In genomic region chr17:32555611-32556310, GRCh38 we compare ENCODE assay signal across 20 cellular contexts.
"Had no signal": no experiment of that assay in that cellular context is flagged by ENCODE, and none has a peak within 500 bp of the region (broad histone marks: within the 10 kb centered on the region; RNA-seq: fewer than 3 reads in every experiment).

No MANE protein-coding gene starts in this region.

- H3K27me3 Mint-ChIP-seq: activated CD4-positive, alpha-beta memory T cell treated with anti-CD3 and anti-CD28 coated beads for 36 hours; brain; dendritic cell treated with granulocyte-macrophage colony-stimulating factor and Interleukin-4, amounts not matched to agents 40 ng/mL and 50 ng/mL, for 4 days; stimulated activated naive B cell treated with anti-CD40 and anti-IgM and Interleukin-4, amounts not matched to agents 10 μg/mL and 1 μg/mL and 100 μg/mL, for 72 hours had no signal

- DNase-seq: activated CD4-positive, alpha-beta memory T cell treated with anti-CD3 and anti-CD28 coated beads for 36 hours; activated effector memory CD4-positive, alpha-beta T cell treated with Interleukin-2 at 50 U/mL for 16 hours; activated naive CD4-positive, alpha-beta T cell treated with anti-CD3 and anti-CD28 coated beads for 36 hours; activated T-cell treated with anti-CD3 and anti-CD28 coated beads, Interleukin-2, amount 50 U/mL, for 48 hours; aorta; effector CD4-positive, alpha-beta T cell; foreskin fibroblast; posterior cingulate gyrus; right lobe of liver; stimulated activated CD4-positive, alpha-beta T cell treated with anti-CD3 and anti-CD28 coated beads, Interleukin-2, amount 100 ng/mL, for 24 hours; stimulated activated naive B cell treated with anti-CD40 and anti-IgM and Interleukin-4, amounts not matched to agents 10 μg/mL and 1 μg/mL and 100 μg/mL, for 72 hours; SW 1271; upper lobe of right lung; WERI-Rb-1 had no signal

- H3K36me3 Mint-ChIP-seq: activated CD4-positive, alpha-beta memory T cell treated with anti-CD3 and anti-CD28 coated beads for 36 hours; brain; mesothelial cell of epicardium; stimulated activated naive B cell treated with anti-CD40 and anti-IgM and Interleukin-4, amounts not matched to agents 10 μg/mL and 1 μg/mL and 100 μg/mL, for 72 hours had no signal

- H3K36me3 ChIP-seq: right lobe of liver, thoracic aorta, upper lobe of right lung, WERI-Rb-1 had no signal

- H3K4me3 Mint-ChIP-seq: activated CD4-positive, alpha-beta memory T cell treated with anti-CD3 and anti-CD28 coated beads for 36 hours; activated naive CD4-positive, alpha-beta T cell treated with anti-CD3 and anti-CD28 coated beads for 36 hours; brain; dendritic cell treated with granulocyte-macrophage colony-stimulating factor and Interleukin-4, amounts not matched to agents 40 ng/mL and 50 ng/mL, for 4 days; mesothelial cell of epicardium; stimulated activated naive B cell treated with anti-CD40 and anti-IgM and Interleukin-4, amounts not matched to agents 10 μg/mL and 1 μg/mL and 100 μg/mL, for 72 hours had no signal

- H3K27ac ChIP-seq: right lobe of liver, SK-N-MC, thoracic aorta, upper lobe of right lung, WERI-Rb-1 had no signal

- H3K4me3 ChIP-seq: right lobe of liver, SK-N-MC, thoracic aorta, upper lobe of right lung had no signal

- ATAC-seq: left lobe of liver; right lobe of liver; stimulated activated naive B cell treated with anti-CD40 and anti-IgM and Interleukin-4, amounts not matched to agents 10 μg/mL and 1 μg/mL and 100 μg/mL, for 72 hours; upper lobe of right lung had no signal

- H3K4me1 ChIP-seq: right lobe of liver, upper lobe of right lung had no signal

- H3K9me3 Mint-ChIP-seq: activated CD4-positive, alpha-beta memory T cell treated with anti-CD3 and anti-CD28 coated beads for 36 hours; activated naive CD4-positive, alpha-beta T cell treated with anti-CD3 and anti-CD28 coated beads for 36 hours; brain; dendritic cell treated with granulocyte-macrophage colony-stimulating factor and Interleukin-4, amounts not matched to agents 40 ng/mL and 50 ng/mL, for 4 days; mesothelial cell of epicardium had no signal

- H3K27me3 ChIP-seq: right lobe of liver, upper lobe of right lung had no signal

- H3K9me3 ChIP-seq: right lobe of liver, thoracic aorta, upper lobe of right lung had no signal

- H3K27ac Mint-ChIP-seq: activated CD4-positive, alpha-beta memory T cell treated with anti-CD3 and anti-CD28 coated beads for 36 hours; activated naive CD4-positive, alpha-beta T cell treated with anti-CD3 and anti-CD28 coated beads for 36 hours; dendritic cell treated with granulocyte-macrophage colony-stimulating factor and Interleukin-4, amounts not matched to agents 40 ng/mL and 50 ng/mL, for 4 days; mesothelial cell of epicardium; stimulated activated naive B cell treated with anti-CD40 and anti-IgM and Interleukin-4, amounts not matched to agents 10 μg/mL and 1 μg/mL and 100 μg/mL, for 72 hours had no signal
